ENCODE assay signal across 14 cellular contexts in the genomic region with DNA sequence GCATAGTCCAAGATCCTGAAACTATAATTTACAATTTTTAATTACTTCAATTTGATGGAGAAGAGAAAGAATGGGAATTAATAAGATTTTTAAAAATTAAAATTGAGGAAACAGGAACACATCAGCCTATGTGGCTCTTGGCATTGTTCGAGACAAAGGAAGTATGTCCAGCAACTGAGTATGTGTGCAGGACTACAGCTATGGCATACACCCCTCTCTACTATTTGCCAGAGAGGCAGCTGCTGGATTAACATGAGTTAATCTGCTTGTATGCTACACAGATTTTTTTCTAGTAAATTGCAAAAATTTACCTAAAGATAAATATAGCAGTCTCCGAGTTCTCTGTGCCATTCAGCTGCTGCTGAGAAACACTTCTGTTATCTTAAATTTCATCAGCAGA.
A peak's percentile ranks its signal among the peaks of the same experiment; 100 is the strongest.
DNase-seq lines count a peak whose midpoint lies in the region; ATAC-seq, FAIRE-seq and TF ChIP-seq lines count a peak whose summit lies in the region.
"Had no signal": no experiment of that assay in that cellular context is flagged by ENCODE, and none has a peak within 500 bp of the region (broad histone marks: within the 10 kb centered on the region; RNA-seq: fewer than 3 reads in every experiment).

No MANE protein-coding gene starts in this region.

- H3K27me3 ChIP-seq in astrocyte (ENCODE audit: insufficient read depth, low read length) (no peaks in the 10 kb centered on the region), mesenchymal stem cell (ENCODE audit: control insufficient read depth in 1 of 2, insufficient read depth in 1 of 2, low read length in 2 of 2) (no peaks in the 10 kb centered on the region), smooth muscle cell (ENCODE audit: low read depth) (no peaks in the 10 kb centered on the region)

- peaks cover 25% of the 10 kb centered on the region for H3K79me1 ChIP-seq in mesenchymal stem cell (replicated peaks; ENCODE audit: low read length, poor library complexity, severe bottlenecking)

- H3K9me3 Mint-ChIP-seq in astrocyte (ENCODE audit: unreplicated experiment), result no peaks in the 10 kb centered on the region
- H3K9me3 Mint-ChIP-seq: T-helper 1 cell treated with Interleukin-12 subunit alpha and Interleukin-12 subunit beta and Interleukin-4 antibody, amounts not matched to agents 30 μg/mL and 1 μg/mL, for 36 hours had no signal

- no peak overlapping the region for H3K14ac ChIP-seq in mesenchymal stem cell (ENCODE audit: low read length in 2 of 2)

- H3K36me3 Mint-ChIP-seq in astrocyte (ENCODE audit: low read depth, unreplicated experiment), result peaks cover 7% of the 10 kb centered on the region

- no peak overlapping the region for H2BK15ac ChIP-seq in mesenchymal stem cell (ENCODE audit: low read depth, poor library complexity, severe bottlenecking)

- TF ChIP-seq CTCF in astrocyte (IDR thresholded peaks at IDR 0.05; ENCODE audit: insufficient read depth, low read depth, low read length) (no peak), smooth muscle cell (IDR thresholded peaks at IDR 0.05; ENCODE audit: borderline replicate concordance, insufficient read depth, poor library complexity, severe bottlenecking) (no peak)

- no peak overlapping the region for H4K91ac ChIP-seq in mesenchymal stem cell (ENCODE audit: low read length)

- peaks cover 22% of the 10 kb centered on the region for H4K20me1 ChIP-seq in astrocyte (ENCODE audit: insufficient read depth, low read length)
- peaks cover 73% of the 10 kb centered on the region for H4K20me1 ChIP-seq in smooth muscle cell (ENCODE audit: low read depth)

- H2AK5ac ChIP-seq in mesenchymal stem cell (ENCODE audit: low read length, severe bottlenecking), result no peak overlapping the region

- H3K4me3 ChIP-seq in astrocyte (ENCODE audit: insufficient read depth, low read depth, low read length) (no peak overlapping the region), mesenchymal stem cell (ENCODE audit: insufficient read depth in 1 of 2, low read depth in 1 of 2, low read length in 2 of 2) (no peak overlapping the region), smooth muscle cell (no peak overlapping the region)
- H3K4me3 ChIP-seq: skin epidermis had no signal

- DNase-seq in NCI-H82 (lab: John Stamatoyannopoulos, UW) (peak; percentile 14), NCI-H82 treated with DMSO at 0.1 percent for 48 hours (lab: John Stamatoyannopoulos, UW; ENCODE audit: unreplicated experiment) (no peak), astrocyte (ENCODE audit: low read depth) (no peak), mesenchymal stem cell (no peak), smooth muscle cell (lab: John Stamatoyannopoulos, UW; ENCODE audit: unreplicated experiment) (no peak), kidney tubule cell (ENCODE audit: low spot score) (no peak)
- DNase-seq: 8988T, amygdala, DMS79 treated with DMSO at 0.1 percent for 48 hours had no signal

- FAIRE-seq in astrocyte (lab: Jason Lieb, UNC), result no peak
- FAIRE-seq: colon had no signal

- H3K4me3 Mint-ChIP-seq in astrocyte (ENCODE audit: unreplicated experiment), result peak overlapping the region; percentile 52
- H3K4me3 Mint-ChIP-seq: T-helper 1 cell treated with Interleukin-12 subunit alpha and Interleukin-12 subunit beta and Interleukin-4 antibody, amounts not matched to agents 30 μg/mL and 1 μg/mL, for 36 hours had no signal

- H2BK5ac ChIP-seq in mesenchymal stem cell (ENCODE audit: low read depth, low read length, poor library complexity, severe bottlenecking), result no peak overlapping the region

- H3K23ac ChIP-seq in mesenchymal stem cell (ENCODE audit: low read length in 2 of 2), result no peak overlapping the region

- peaks cover 8% of the 10 kb centered on the region for H3F3A ChIP-seq in smooth muscle cell (ENCODE audit: low read depth)

- no peak overlapping the region for H2BK12ac ChIP-seq in mesenchymal stem cell (ENCODE audit: low read length in 2 of 2)

- H4K8ac ChIP-seq in mesenchymal stem cell (ENCODE audit: low read length), result no peak overlapping the region

- no peak overlapping the region for H2AFZ ChIP-seq in astrocyte (ENCODE audit: low read depth, low read length)
- H2AFZ ChIP-seq in mesenchymal stem cell (ENCODE audit: low read depth, low read length), result no peak overlapping the region
- no peak overlapping the region for H2AFZ ChIP-seq in smooth muscle cell (ENCODE audit: low read depth)

- H3K9me3 ChIP-seq in astrocyte (ENCODE audit: insufficient read depth, low read depth, low read length) (no peaks in the 10 kb centered on the region), mesenchymal stem cell (ENCODE audit: control insufficient read depth, low read length) (no peaks in the 10 kb centered on the region), smooth muscle cell (replicated peaks; ENCODE audit: low read depth) (no peaks in the 10 kb centered on the region)

- peak overlapping the region; percentile 37 for H3K4me2 ChIP-seq in astrocyte (ENCODE audit: low read length)
- H3K4me2 ChIP-seq in mesenchymal stem cell (ENCODE audit: low read length, poor library complexity, severe bottlenecking), result no peak overlapping the region
- H3K4me2 ChIP-seq in smooth muscle cell, result peak overlapping the region; percentile 78

- peaks cover 12% of the 10 kb centered on the region for H3K4me1 ChIP-seq in astrocyte (ENCODE audit: insufficient read depth, low read length)
- H3K4me1 ChIP-seq in mesenchymal stem cell (ENCODE audit: control insufficient read depth, insufficient read depth, low read depth, low read length), result peaks cover 2% of the 10 kb centered on the region
- peaks cover 46% of the 10 kb centered on the region for H3K4me1 ChIP-seq in smooth muscle cell (ENCODE audit: low read depth)

- peak overlapping the region; percentile 10 for H3K27ac ChIP-seq in astrocyte (ENCODE audit: low read depth, low read length)
- H3K27ac ChIP-seq in mesenchymal stem cell (ENCODE audit: low read length, poor library complexity, severe bottlenecking), result peak overlapping the region; percentile 85
- H3K27ac ChIP-seq in smooth muscle cell (ENCODE audit: low read depth), result peak overlapping the region; percentile 69

- H3K36me3 ChIP-seq in astrocyte (ENCODE audit: insufficient read depth, low read length) (no peaks in the 10 kb centered on the region), mesenchymal stem cell (ENCODE audit: control insufficient read depth in 1 of 2, insufficient read depth in 2 of 2, low read depth in 1 of 2, low read length in 2 of 2) (peaks cover 0 to 14% of the 10 kb centered on the region in 2 experiments), smooth muscle cell (ENCODE audit: low read depth) (no peaks in the 10 kb centered on the region)

- peak overlapping the region; percentile 70 for H3K27ac Mint-ChIP-seq in astrocyte (ENCODE audit: unreplicated experiment)
- H3K27ac Mint-ChIP-seq: T-helper 1 cell treated with Interleukin-12 subunit alpha and Interleukin-12 subunit beta and Interleukin-4 antibody, amounts not matched to agents 30 μg/mL and 1 μg/mL, for 36 hours had no signal

- H3K79me2 ChIP-seq in astrocyte (ENCODE audit: insufficient read depth, low read length), result no peaks in the 10 kb centered on the region
- peaks cover 10% of the 10 kb centered on the region for H3K79me2 ChIP-seq in smooth muscle cell (ENCODE audit: low read depth)

- H3K18ac ChIP-seq in mesenchymal stem cell (ENCODE audit: low read depth in 1 of 2, low read length in 2 of 2), result no peak overlapping the region

- ATAC-seq in HG02678 (IDR thresholded peaks at IDR 0.05; ENCODE audit: unreplicated experiment) (no peak), GM18868 (IDR thresholded peaks at IDR 0.05; ENCODE audit: unreplicated experiment) (no peak)

- H2BK120ac ChIP-seq in mesenchymal stem cell (ENCODE audit: low read depth, low read length), result no peak overlapping the region

- no peak overlapping the region for H3K9ac ChIP-seq in astrocyte (ENCODE audit: low read length)
- peak overlapping the region; percentile 54 for H3K9ac ChIP-seq in mesenchymal stem cell (ENCODE audit: low read length)
- H3K9ac ChIP-seq in smooth muscle cell (ENCODE audit: low read depth), result peak overlapping the region; percentile 15

- H3K27me3 Mint-ChIP-seq in astrocyte (ENCODE audit: low read depth, unreplicated experiment), result no peaks in the 10 kb centered on the region

- H3K4me1 Mint-ChIP-seq in astrocyte (ENCODE audit: low read depth, unreplicated experiment), result peaks cover 62% of the 10 kb centered on the region

- 59% methylated on average over 2 of the region's 2 CpGs for WGBS in mesenchymal stem cell
- 44% methylated on average over 2 of the region's 2 CpGs for WGBS in smooth muscle cell (ENCODE audit: low lambda C conversion rate)

- no peak overlapping the region for H3K4ac ChIP-seq in mesenchymal stem cell (ENCODE audit: low read depth in 1 of 2, low read length in 2 of 2)

Comparison
In these comparisons a context has a peak if more than half of its experiments do, and no peak if none do; other contexts are left out.
1. H3K27ac ChIP-seq: peak in every context shown above with its lines; median percentile 85 in mesenchymal stem cell; 69 in smooth muscle cell; 10 in astrocyte.